In the genomic region with DNA sequence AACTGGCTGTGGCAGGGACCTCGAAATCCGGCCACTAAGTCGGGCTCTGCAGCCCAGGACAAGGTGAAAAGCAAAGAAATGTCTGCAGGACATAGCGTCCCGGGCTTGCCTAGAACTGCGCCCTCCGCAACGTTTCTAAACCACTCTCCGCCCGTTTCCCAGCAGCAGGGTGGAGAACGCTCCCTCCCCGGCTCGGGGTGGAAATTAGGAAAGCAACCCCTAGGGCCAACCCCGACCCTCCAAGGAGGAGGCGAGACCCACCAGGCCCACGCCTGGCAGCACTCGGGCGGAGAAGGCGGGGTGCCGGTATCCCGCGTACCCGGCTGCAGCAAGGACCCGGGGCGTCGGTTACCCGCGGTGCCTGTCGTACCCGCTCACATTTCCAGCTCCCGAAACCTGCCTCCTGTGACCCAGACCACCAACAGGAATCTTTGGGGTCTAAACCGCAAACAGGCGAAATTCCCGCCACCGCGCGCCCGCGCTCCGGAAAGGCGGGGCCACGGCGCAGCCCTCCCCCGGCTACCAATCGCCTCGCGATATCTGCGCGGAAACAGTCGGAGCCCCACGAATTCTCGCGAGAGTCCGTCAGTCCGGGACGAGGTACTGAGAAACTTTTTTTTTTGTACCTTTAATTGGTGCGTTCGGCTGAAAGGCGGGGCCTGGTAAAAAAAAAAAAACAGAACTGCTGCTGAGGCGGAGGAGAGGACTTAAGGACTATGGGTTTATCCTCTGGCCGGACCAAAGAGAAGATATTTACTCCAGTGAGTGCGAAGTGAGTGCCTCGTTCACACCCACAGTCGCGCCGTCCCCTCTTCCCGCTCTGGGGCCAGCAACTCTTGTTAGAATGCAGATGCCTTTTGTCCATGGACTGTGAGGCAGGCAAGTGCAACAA, we compare ENCODE assay signal across 8 cellular contexts. TPM values are rescaled to one million over a fixed set of nuclear protein-coding genes. Genes with fewer than 3 reads are reported as not detected.
DNase-seq lines count a peak whose midpoint lies in the region; ATAC-seq and TF ChIP-seq lines count a peak whose summit lies in the region.

A gene with protein sequence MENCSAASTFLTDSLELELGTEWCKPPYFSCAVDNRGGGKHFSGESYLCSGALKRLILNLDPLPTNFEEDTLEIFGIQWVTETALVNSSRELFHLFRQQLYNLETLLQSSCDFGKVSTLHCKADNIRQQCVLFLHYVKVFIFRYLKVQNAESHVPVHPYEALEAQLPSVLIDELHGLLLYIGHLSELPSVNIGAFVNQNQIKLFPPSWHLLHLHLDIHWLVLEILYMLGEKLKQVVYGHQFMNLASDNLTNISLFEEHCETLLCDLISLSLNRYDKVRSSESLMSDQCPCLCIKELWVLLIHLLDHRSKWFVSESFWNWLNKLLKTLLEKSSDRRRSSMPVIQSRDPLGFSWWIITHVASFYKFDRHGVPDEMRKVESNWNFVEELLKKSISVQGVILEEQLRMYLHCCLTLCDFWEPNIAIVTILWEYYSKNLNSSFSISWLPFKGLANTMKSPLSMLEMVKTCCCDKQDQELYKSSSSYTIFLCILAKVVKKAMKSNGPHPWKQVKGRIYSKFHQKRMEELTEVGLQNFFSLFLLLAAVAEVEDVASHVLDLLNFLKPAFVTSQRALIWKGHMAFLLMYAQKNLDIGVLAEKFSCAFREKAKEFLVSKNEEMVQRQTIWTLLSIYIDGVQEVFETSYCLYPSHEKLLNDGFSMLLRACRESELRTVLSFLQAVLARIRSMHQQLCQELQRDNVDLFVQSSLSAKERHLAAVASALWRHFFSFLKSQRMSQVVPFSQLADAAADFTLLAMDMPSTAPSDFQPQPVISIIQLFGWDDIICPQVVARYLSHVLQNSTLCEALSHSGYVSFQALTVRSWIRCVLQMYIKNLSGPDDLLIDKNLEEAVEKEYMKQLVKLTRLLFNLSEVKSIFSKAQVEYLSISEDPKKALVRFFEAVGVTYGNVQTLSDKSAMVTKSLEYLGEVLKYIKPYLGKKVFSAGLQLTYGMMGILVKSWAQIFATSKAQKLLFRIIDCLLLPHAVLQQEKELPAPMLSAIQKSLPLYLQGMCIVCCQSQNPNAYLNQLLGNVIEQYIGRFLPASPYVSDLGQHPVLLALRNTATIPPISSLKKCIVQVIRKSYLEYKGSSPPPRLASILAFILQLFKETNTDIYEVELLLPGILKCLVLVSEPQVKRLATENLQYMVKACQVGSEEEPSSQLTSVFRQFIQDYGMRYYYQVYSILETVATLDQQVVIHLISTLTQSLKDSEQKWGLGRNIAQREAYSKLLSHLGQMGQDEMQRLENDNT (minus strand): TSS at position 491 of the 892 bp plus-strand sequence. CDS start 739 bp downstream, outside the sequence.

- peak; percentile 94 for ATAC-seq in GM23338
- ATAC-seq in activated T-cell treated with anti-CD3 and anti-CD28 coated beads, Interleukin-2, amount 50 U/mL, for 72 hours (replicated peaks in 1 of 2) = peak; percentile 96 to 98
- peak; percentile 94 to 97 for ATAC-seq in naive thymus-derived CD8-positive, alpha-beta T cell
- ATAC-seq in stimulated activated naive B cell treated with anti-CD40 and anti-IgM and Interleukin-4, amounts not matched to agents 10 μg/mL and 1 μg/mL and 100 μg/mL, for 72 hours (replicated peaks) = peak; percentile 93 to 98

- H3K27me3 ChIP-seq in GM23338 (ENCODE audit: insufficient read depth) (no peaks in the 10 kb centered on the region), fibroblast of lung (ENCODE audit: control insufficient read depth, insufficient read depth, low read length) (no peaks in the 10 kb centered on the region)

- H3K27ac Mint-ChIP-seq in GM23338 = peak within 1 kb of the TSS; percentile 99
- peak within 1 kb of the TSS; percentile 75 for H3K27ac Mint-ChIP-seq in activated T-cell treated with anti-CD3 and anti-CD28 coated beads, Interleukin-2, amount 50 U/mL, for 72 hours
- peak within 1 kb of the TSS; percentile 73 to 95 (median 95) for H3K27ac Mint-ChIP-seq in naive thymus-derived CD8-positive, alpha-beta T cell
- H3K27ac Mint-ChIP-seq in stimulated activated naive B cell treated with anti-CD40 and anti-IgM and Interleukin-4, amounts not matched to agents 10 μg/mL and 1 μg/mL and 100 μg/mL, for 72 hours = peak within 1 kb of the TSS; percentile 88

- H3K9me3 ChIP-seq in fibroblast of lung (ENCODE audit: control insufficient read depth, insufficient read depth, low read depth, low read length) = no peaks in the 10 kb centered on the region

- peaks cover 3% of the 10 kb centered on the region for H3K27me3 Mint-ChIP-seq in GM23338 (ENCODE audit: insufficient read depth, low read depth, poor library complexity)
- no peaks in the 10 kb centered on the region for H3K27me3 Mint-ChIP-seq in activated T-cell treated with anti-CD3 and anti-CD28 coated beads, Interleukin-2, amount 50 U/mL, for 72 hours (ENCODE audit: low read depth)
- no peaks in the 10 kb centered on the region for H3K27me3 Mint-ChIP-seq in naive thymus-derived CD8-positive, alpha-beta T cell
- peaks cover 0 to 6% of the 10 kb centered on the region in 2 donors for H3K27me3 Mint-ChIP-seq in stimulated activated naive B cell treated with anti-CD40 and anti-IgM and Interleukin-4, amounts not matched to agents 10 μg/mL and 1 μg/mL and 100 μg/mL, for 72 hours

- peak within 1 kb of the TSS; percentile 97 for H3K4me3 Mint-ChIP-seq in GM23338
- H3K4me3 Mint-ChIP-seq in activated T-cell treated with anti-CD3 and anti-CD28 coated beads, Interleukin-2, amount 50 U/mL, for 72 hours = peak within 1 kb of the TSS; percentile 93
- peak within 1 kb of the TSS; percentile 90 to 99 (median 96) for H3K4me3 Mint-ChIP-seq in naive thymus-derived CD8-positive, alpha-beta T cell
- peak within 1 kb of the TSS; percentile 92 to 96 for H3K4me3 Mint-ChIP-seq in stimulated activated naive B cell treated with anti-CD40 and anti-IgM and Interleukin-4, amounts not matched to agents 10 μg/mL and 1 μg/mL and 100 μg/mL, for 72 hours

- H3K36me3 Mint-ChIP-seq in GM23338 (ENCODE audit: low read depth) = peaks cover 32% of the 10 kb centered on the region
- peaks cover 0 to 7% of the 10 kb centered on the region in 2 donors for H3K36me3 Mint-ChIP-seq in activated T-cell treated with anti-CD3 and anti-CD28 coated beads, Interleukin-2, amount 50 U/mL, for 72 hours (ENCODE audit: insufficient read depth in 2 of 2)
- H3K36me3 Mint-ChIP-seq in naive thymus-derived CD8-positive, alpha-beta T cell = peaks cover 0 to 10% (median 6%) of the 10 kb centered on the region in 3 donors
- H3K36me3 Mint-ChIP-seq in stimulated activated naive B cell treated with anti-CD40 and anti-IgM and Interleukin-4, amounts not matched to agents 10 μg/mL and 1 μg/mL and 100 μg/mL, for 72 hours = peaks cover 7% of the 10 kb centered on the region in 2 donors

- H3K9ac ChIP-seq in fibroblast of lung (ENCODE audit: insufficient read depth, low read length) = peak within 1 kb of the TSS; percentile 61

- H3K36me3 ChIP-seq in GM23338 (ENCODE audit: insufficient read depth) (peaks cover 5% of the 10 kb centered on the region; the same call in 1 of the 2 replicates), fibroblast of lung (ENCODE audit: control insufficient read depth, insufficient read depth, low read length) (no peaks in the 10 kb centered on the region)

- 0 out of 2 replicates have a peak, but pooled peaks cover under 1% of the 10 kb centered on the region for H3K9me2 ChIP-seq in GM23338 (ENCODE audit: insufficient read depth)

- peak within 1 kb of the TSS; percentile 92 for H3K27ac ChIP-seq in GM23338 (ENCODE audit: low read depth)
- H3K27ac ChIP-seq in fibroblast of lung (ENCODE audit: insufficient read depth, low read length) = peak within 1 kb of the TSS; percentile 66

- H3K4me3 ChIP-seq in GM23338 (peak within 1 kb of the TSS; percentile 82), fibroblast of lung (replicated peaks in 1 of 4; ENCODE audit: control extremely low read depth in 1 of 4, insufficient read depth in 1 of 4, low read depth in 3 of 4, low read length in 4 of 4) (peak within 1 kb of the TSS; percentile 78 to 95 (median 86))

- POLR2A ChIA-PET in naive thymus-derived CD8-positive, alpha-beta T cell (lab: Charles Lee) = interaction anchor here (1.5 kb wide), 1 partner anchor 358 kb away, joined by 5 read pairs; a partner anchor contains a TSS

- H2AFZ ChIP-seq in GM23338 (peak within 1 kb of the TSS; percentile 89), fibroblast of lung (ENCODE audit: low read length) (peak within 1 kb of the TSS; percentile 87)

- no peaks in the 10 kb centered on the region for H3K9me3 Mint-ChIP-seq in GM23338
- H3K9me3 Mint-ChIP-seq in activated T-cell treated with anti-CD3 and anti-CD28 coated beads, Interleukin-2, amount 50 U/mL, for 72 hours = no peaks in the 10 kb centered on the region
- no peaks in the 10 kb centered on the region for H3K9me3 Mint-ChIP-seq in naive thymus-derived CD8-positive, alpha-beta T cell
- H3K9me3 Mint-ChIP-seq in stimulated activated naive B cell treated with anti-CD40 and anti-IgM and Interleukin-4, amounts not matched to agents 10 μg/mL and 1 μg/mL and 100 μg/mL, for 72 hours = peaks cover 0 to 2% of the 10 kb centered on the region in 2 donors

- H3K79me2 ChIP-seq in GM23338 (replicated peaks; ENCODE audit: insufficient read depth) = peaks cover 41% of the 10 kb centered on the region
- H3K79me2 ChIP-seq in fibroblast of lung (ENCODE audit: control insufficient read depth, insufficient read depth, low read length) = peaks cover 18% of the 10 kb centered on the region

- H3F3A ChIP-seq in GM23338 (replicated peaks; ENCODE audit: low read depth) = no peaks in the 10 kb centered on the region

- TF ChIP-seq CTCF in GM23338 (conservative IDR thresholded peaks at IDR 0.05; ENCODE audit: low read depth in 2 of 2) (no peak), fibroblast of lung (conservative IDR thresholded peaks at IDR 0.05 in 1 of 2, IDR thresholded peaks at IDR 0.05 in 1 of 2; ENCODE audit: low read depth in 1 of 2, low read length in 2 of 2) (no peak)

- DNase-seq in Daoy (ENCODE audit: low read depth) (peak; percentile 94), GM23338 (ENCODE audit: low spot score) (peak; percentile 98), Kasumi-1 (lab: John Stamatoyannopoulos, UW) (peak; percentile 90 to 94), RKO (ENCODE audit: low spot score) (peak; percentile 94), fibroblast of lung (ENCODE audit: low read depth in 2 of 2) (peak; percentile 89 to 95)
- DNase-seq in activated T-cell treated with anti-CD3 and anti-CD28 coated beads, Interleukin-2, amount 50 U/mL, for 72 hours = peak; percentile 93 to 95
- peak; percentile 85 to 96 (median 92) for DNase-seq in naive thymus-derived CD8-positive, alpha-beta T cell
- DNase-seq in stimulated activated naive B cell treated with anti-CD40 and anti-IgM and Interleukin-4, amounts not matched to agents 10 μg/mL and 1 μg/mL and 100 μg/mL, for 72 hours = peak; percentile 89

- no peaks in the 10 kb centered on the region; the same call in 1 of the 2 replicates for H3K4me1 ChIP-seq in GM23338 (ENCODE audit: insufficient read depth)
- no peaks in the 10 kb centered on the region for H3K4me1 ChIP-seq in fibroblast of lung (ENCODE audit: control insufficient read depth, extremely low read depth, insufficient read depth, low read length)

- peak within 1 kb of the TSS; percentile 78 for H3K4me2 ChIP-seq in GM23338
- peak within 1 kb of the TSS; percentile 91 for H3K4me2 ChIP-seq in fibroblast of lung (ENCODE audit: extremely low read depth, insufficient read depth, low read length)

- peaks cover 11% of the 10 kb centered on the region; the same call in 2 of the 3 replicates for H3K4me1 Mint-ChIP-seq in GM23338
- H3K4me1 Mint-ChIP-seq in activated T-cell treated with anti-CD3 and anti-CD28 coated beads, Interleukin-2, amount 50 U/mL, for 72 hours (ENCODE audit: low read depth) = peaks cover 22% of the 10 kb centered on the region
- H3K4me1 Mint-ChIP-seq in naive thymus-derived CD8-positive, alpha-beta T cell = peaks cover 4 to 28% (median 18%) of the 10 kb centered on the region in 4 donors
- peaks cover 0 to 3% of the 10 kb centered on the region in 2 donors for H3K4me1 Mint-ChIP-seq in stimulated activated naive B cell treated with anti-CD40 and anti-IgM and Interleukin-4, amounts not matched to agents 10 μg/mL and 1 μg/mL and 100 μg/mL, for 72 hours

- H4K20me1 ChIP-seq in GM23338 (replicated peaks; ENCODE audit: insufficient read depth) = no peaks in the 10 kb centered on the region
- H4K20me1 ChIP-seq in fibroblast of lung (ENCODE audit: control insufficient read depth, extremely low read depth, insufficient read depth, low read length) = no peaks in the 10 kb centered on the region

RNA-seq across cellular contexts. Expression of the gene that starts here (rescaled TPM):
- 28.4 and 33.1 TPM in 2 replicates for total RNA-seq in Daoy (2014; rRNA removed; shearing (Covaris generic))
- 49.5 and 64.2 TPM in 2 replicates for total RNA-seq in GM23338 (2014; rRNA removed; shearing (Covaris generic))
- polyA plus RNA-seq in GM23338 (2016; fragmentation: Nextera tagmentation; extraction: Ambion mirVana) (9.5 and 11.7 TPM in 2 replicates), fibroblast of lung (9.5 and 14.8 TPM in 2 replicates)
- 10 to 100 TPM; 47.3 to 59.1 TPM for total RNA-seq in activated T-cell treated with anti-CD3 and anti-CD28 coated beads, Interleukin-2, amount 50 U/mL, for 72 hours
- total RNA-seq in fibroblast of lung = 6.2 and 11.1 TPM in 2 replicates
- polyA plus RNA-seq in fibroblast of lung (2012) = 4.9 and 6.7 TPM in 2 replicates
- 2.4 and 3.4 TPM in 2 replicates for polyA minus RNA-seq in fibroblast of lung (ENCODE audit: low replicate concordance)
- 10 to 100 TPM; 10.5 to 13.1 TPM for total RNA-seq in naive thymus-derived CD8-positive, alpha-beta T cell
- polyA plus RNA-seq in naive thymus-derived CD8-positive, alpha-beta T cell = 1 to 10 TPM; 2.5 to 4.7 (median 3.0) TPM

Comparison
In these comparisons a context has a peak if more than half of its experiments do, and no peak if none do; other contexts are left out.
1. Peak in every context shown above with its lines: DNase-seq, ATAC-seq, H3K4me3 ChIP-seq and H3K27ac ChIP-seq.